1 cellular context compared by ENCODE assay signal in the genomic region with DNA sequence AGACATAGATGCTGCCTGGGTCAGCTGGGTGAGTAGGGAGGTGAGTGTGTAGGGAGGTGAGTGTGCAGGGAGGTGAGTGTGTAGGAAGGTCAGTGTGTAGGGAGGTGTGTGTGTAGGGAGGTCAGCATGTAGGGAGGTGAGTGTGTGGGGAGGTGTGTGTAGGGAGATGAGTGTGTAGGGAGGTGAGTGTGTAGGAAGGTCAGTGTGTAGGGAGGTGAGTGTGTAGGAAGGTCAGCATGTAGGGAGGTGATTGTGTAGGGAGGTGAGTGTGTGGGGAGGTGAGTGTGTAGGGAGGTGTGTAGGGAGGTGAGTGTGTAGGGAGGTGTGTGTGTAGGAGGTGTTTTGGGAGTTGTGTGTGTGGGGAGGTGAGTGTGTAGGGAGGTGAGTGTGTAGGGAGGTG.
TF ChIP-seq lines count a peak whose summit lies in the region.

No MANE protein-coding gene starts in this region.

TF ChIP-seq in H1, 55 proteins besides CTCF, POLR2A, EP300 and RAD21 (continued from another document):
- TF ChIP-seq, protein P1, sequence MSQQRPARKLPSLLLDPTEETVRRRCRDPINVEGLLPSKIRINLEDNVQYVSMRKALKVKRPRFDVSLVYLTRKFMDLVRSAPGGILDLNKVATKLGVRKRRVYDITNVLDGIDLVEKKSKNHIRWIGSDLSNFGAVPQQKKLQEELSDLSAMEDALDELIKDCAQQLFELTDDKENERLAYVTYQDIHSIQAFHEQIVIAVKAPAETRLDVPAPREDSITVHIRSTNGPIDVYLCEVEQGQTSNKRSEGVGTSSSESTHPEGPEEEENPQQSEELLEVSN (IDR thresholded peaks at IDR 0.05) = no peak
